17 cellular contexts compared by ENCODE assay signal in genomic region chr14:31568151-31568550, GRCh38. TPM values are rescaled to one million over a fixed set of nuclear protein-coding genes. Genes with fewer than 3 reads are reported as not detected.
DNase-seq lines count a peak whose midpoint lies in the region; ATAC-seq, FAIRE-seq and TF ChIP-seq lines count a peak whose summit lies in the region.
"Had no signal": no experiment of that assay in that cellular context is flagged by ENCODE, and none has a peak within 500 bp of the region (broad histone marks: within the 10 kb centered on the region; RNA-seq: fewer than 3 reads in every experiment).

No MANE protein-coding gene starts in this region.

- no peaks in the 10 kb centered on the region for H4K20me1 ChIP-seq in keratinocyte (ENCODE audit: control insufficient read depth, extremely low read depth, insufficient read depth, low read length)

- peaks cover 31% of the 10 kb centered on the region for H3K4me1 ChIP-seq in left ventricle myocardium inferior
- peaks cover 19% of the 10 kb centered on the region for H3K4me1 ChIP-seq in keratinocyte (ENCODE audit: control insufficient read depth, extremely low read depth, insufficient read depth, low read length)
- H3K4me1 ChIP-seq in upper lobe of right lung, result peaks cover 15% of the 10 kb centered on the region
- no peaks in the 10 kb centered on the region for H3K4me1 ChIP-seq in effector memory CD4-positive, alpha-beta T cell (ENCODE audit: control insufficient read depth, insufficient read depth, low read length, poor library complexity, severe bottlenecking)
- H3K4me1 ChIP-seq: Caco-2, prostate gland had no signal

- no peak for ATAC-seq in Right ventricle myocardium superior (ENCODE audit: poor library complexity)
- ATAC-seq in upper lobe of right lung, result no peak
- ATAC-seq: esophagus mucosa; naive thymus-derived CD4-positive, alpha-beta T cell had no signal

- dilution Hi-C loops in keratinocyte (cut with MboI; ENCODE audit: extremely low pct_ligation_motif_present, low sequenced_read_pairs), result no loop called here

- FAIRE-seq in keratinocyte (lab: Jason Lieb, UNC), result no peak

- H3K79me2 ChIP-seq in keratinocyte (ENCODE audit: control insufficient read depth, insufficient read depth, low read length), result no peaks in the 10 kb centered on the region

- in situ Hi-C loops in astrocyte of the spinal cord (cut with HindIII; ENCODE audit: low sequenced_read_pairs), result no loop called here

- no peaks in the 10 kb centered on the region for H3K9me1 ChIP-seq in keratinocyte (ENCODE audit: control insufficient read depth, extremely low read depth, insufficient read depth, low read length)

- H3K27ac ChIP-seq in left ventricle myocardium inferior (replicated peaks) (peak overlapping the region; percentile 56), keratinocyte (ENCODE audit: control insufficient read depth, insufficient read depth, low read length) (peak overlapping the region; percentile 78), upper lobe of right lung (peak overlapping the region; percentile 48)
- H3K27ac ChIP-seq in effector memory CD4-positive, alpha-beta T cell (ENCODE audit: insufficient read depth, low read length, poor library complexity, severe bottlenecking), result no peak overlapping the region
- H3K27ac ChIP-seq: HL-60, prostate gland had no signal

- intact Hi-C loops in left ventricle myocardium inferior (cut with micrococcal nuclease), result no loop called here
- intact Hi-C loops in Right ventricle myocardium superior (cut with DNase I), result loop anchor here (10.0 kb wide), 1 partner anchor 357 kb away; no protein-coding TSS in a partner anchor
- intact Hi-C loops in upper lobe of right lung (cut with DNase I), result no loop called here

- peak overlapping the region; percentile 76 for H3K4me2 ChIP-seq in keratinocyte (ENCODE audit: control insufficient read depth, extremely low read depth, insufficient read depth, low read depth, low read length)

- peaks cover 6% of the 10 kb centered on the region for H3K36me3 ChIP-seq in left ventricle myocardium inferior
- no peaks in the 10 kb centered on the region for H3K36me3 ChIP-seq in keratinocyte (ENCODE audit: control insufficient read depth in 2 of 2, extremely low read depth in 1 of 2, insufficient read depth in 2 of 2, low read length in 2 of 2)
- peaks cover 9% of the 10 kb centered on the region for H3K36me3 ChIP-seq in upper lobe of right lung
- H3K36me3 ChIP-seq in effector memory CD4-positive, alpha-beta T cell (ENCODE audit: control insufficient read depth, insufficient read depth, low read length), result peaks cover 4% of the 10 kb centered on the region
- H3K36me3 ChIP-seq: prostate gland had no signal

- TF ChIP-seq CTCF in left ventricle myocardium inferior (IDR thresholded peaks at IDR 0.05; ENCODE audit: borderline replicate concordance) (no peak), astrocyte of the spinal cord (IDR thresholded peaks at IDR 0.05; ENCODE audit: low read depth, low read length) (no peak), keratinocyte (optimal IDR thresholded peaks at IDR 0.05 in 1 of 3, IDR thresholded peaks at IDR 0.05 in 1 of 3, conservative IDR thresholded peaks at IDR 0.05 in 1 of 3; ENCODE audit: extremely low read depth in 1 of 3, insufficient read depth in 2 of 3, low read length in 3 of 3) (no peak), upper lobe of right lung (IDR thresholded peaks at IDR 0.05) (no peak)

- H3K4me3 ChIP-seq in left ventricle myocardium inferior, result peak overlapping the region; percentile 1
- H3K4me3 ChIP-seq in astrocyte of the spinal cord (ENCODE audit: low read depth, low read length), result no peak overlapping the region
- H3K4me3 ChIP-seq in keratinocyte (ENCODE audit: control insufficient read depth in 2 of 3, extremely low read depth in 1 of 3, insufficient read depth in 2 of 3, low read depth in 1 of 3, low read length in 3 of 3), result peak overlapping the region in 2 of 3 experiments; percentile 8 to 35
- H3K4me3 ChIP-seq in upper lobe of right lung, result no peak overlapping the region
- H3K4me3 ChIP-seq in effector memory CD4-positive, alpha-beta T cell (ENCODE audit: insufficient read depth, low read depth, low read length, poor library complexity, severe bottlenecking), result no peak overlapping the region
- H3K4me3 ChIP-seq: prostate gland had no signal

- peak overlapping the region; percentile 50 for H2AFZ ChIP-seq in keratinocyte (ENCODE audit: control insufficient read depth, low read length)

- DNase-seq in left ventricle myocardium inferior, result no peak
- no peak for DNase-seq in Right ventricle myocardium superior
- peak; percentile 12 for DNase-seq in astrocyte of the spinal cord (ENCODE audit: low read depth, low spot score)
- no peak for DNase-seq in keratinocyte (ENCODE audit: low read depth, low spot score)
- no peak for DNase-seq in upper lobe of right lung
- DNase-seq in EL, result no peak
- DNase-seq in GF-D8 (lab: John Stamatoyannopoulos, UW), result no peak
- no peak for DNase-seq in effector memory CD4-positive, alpha-beta T cell
- DNase-seq: activated effector memory CD4-positive, alpha-beta T cell treated with Interleukin-2 at 50 U/mL for 16 hours; Caco-2; KG1; NCI-H1417; NCI-H345 had no signal

- peak overlapping the region; percentile 29 for H3K9ac ChIP-seq in keratinocyte (ENCODE audit: control insufficient read depth, extremely low read depth, insufficient read depth, low read length)

- H3K27me3 ChIP-seq in left ventricle myocardium inferior (ENCODE audit: low read depth) (no peaks in the 10 kb centered on the region), keratinocyte (ENCODE audit: control insufficient read depth, extremely low read depth, insufficient read depth, low read length) (no peaks in the 10 kb centered on the region), upper lobe of right lung (no peaks in the 10 kb centered on the region)
- H3K27me3 ChIP-seq in effector memory CD4-positive, alpha-beta T cell (replicated peaks; ENCODE audit: control insufficient read depth, insufficient read depth, low read length, poor library complexity, severe bottlenecking), result no peaks in the 10 kb centered on the region

- H3K9me3 ChIP-seq in left ventricle myocardium inferior (replicated peaks) (no peaks in the 10 kb centered on the region), keratinocyte (ENCODE audit: control insufficient read depth, low read depth, low read length) (no peaks in the 10 kb centered on the region), upper lobe of right lung (no peaks in the 10 kb centered on the region)
- no peaks in the 10 kb centered on the region for H3K9me3 ChIP-seq in effector memory CD4-positive, alpha-beta T cell (ENCODE audit: control insufficient read depth, low read length)
- H3K9me3 ChIP-seq: Caco-2, prostate gland had no signal

RNA-seq across cellular contexts. Expression of gene NUBPL, which starts 6.9 kb away (rescaled TPM):
- total RNA-seq in left ventricle myocardium inferior, result 32.2 TPM
- 28.2 TPM for total RNA-seq in Right ventricle myocardium superior
- 10.7 to 18.8 TPM (median 11.1 TPM) in 3 replicates for polyA plus RNA-seq in keratinocyte
- 11.3 TPM for polyA plus RNA-seq in keratinocyte (2011; ENCODE audit: low read depth)
- polyA plus RNA-seq in keratinocyte (2011; cell fraction: cytosol; rRNA removed), result 11.1 and 18.3 TPM in 2 replicates
- polyA plus RNA-seq in keratinocyte (2011; cell fraction: nucleus; rRNA removed), result 11.5 and 11.6 TPM in 2 replicates
- 5.5 and 10.7 TPM in 2 replicates for polyA plus RNA-seq in keratinocyte (2012; ENCODE audit: low replicate concordance)
- 3.4 to 15.8 TPM (median 7.7 TPM) in 3 replicates for polyA minus RNA-seq in keratinocyte
- polyA minus RNA-seq in keratinocyte (2011; cell fraction: cytosol; rRNA and poly(A)+ RNA removed), result 10.9 TPM
- polyA minus RNA-seq in keratinocyte (2011; cell fraction: nucleus; rRNA and poly(A)+ RNA removed), result 7.5 and 20.5 TPM in 2 replicates
- 12.1 TPM for total RNA-seq in upper lobe of right lung

Comparison
In these comparisons a context has a peak if more than half of its experiments do, and no peak if none do; other contexts are left out.
1. H3K4me3 ChIP-seq: peak in left ventricle myocardium inferior (single experiment) and keratinocyte (2 of 3); none in astrocyte of the spinal cord (single experiment), upper lobe of right lung (single experiment) and effector memory CD4-positive, alpha-beta T cell (single experiment).